1 cellular context compared by ENCODE assay signal in genomic region chr4:40570348-40571077, GRCh38.
TF ChIP-seq lines count a peak whose summit lies in the region.

No MANE protein-coding gene starts in this region.

TF ChIP-seq in SK-N-SH, 30 proteins besides CTCF, POLR2A, EP300 and RAD21 (continued from another document):
- TF ChIP-seq USF2 (IDR thresholded peaks at IDR 0.05; ENCODE audit: borderline replicate concordance, low read depth, low read length): no peak
TF ChIP-seq in SK-N-SH: peak in this region for 0.
